Comparison of ENCODE assay signal across 8 cellular contexts in the genomic region with DNA sequence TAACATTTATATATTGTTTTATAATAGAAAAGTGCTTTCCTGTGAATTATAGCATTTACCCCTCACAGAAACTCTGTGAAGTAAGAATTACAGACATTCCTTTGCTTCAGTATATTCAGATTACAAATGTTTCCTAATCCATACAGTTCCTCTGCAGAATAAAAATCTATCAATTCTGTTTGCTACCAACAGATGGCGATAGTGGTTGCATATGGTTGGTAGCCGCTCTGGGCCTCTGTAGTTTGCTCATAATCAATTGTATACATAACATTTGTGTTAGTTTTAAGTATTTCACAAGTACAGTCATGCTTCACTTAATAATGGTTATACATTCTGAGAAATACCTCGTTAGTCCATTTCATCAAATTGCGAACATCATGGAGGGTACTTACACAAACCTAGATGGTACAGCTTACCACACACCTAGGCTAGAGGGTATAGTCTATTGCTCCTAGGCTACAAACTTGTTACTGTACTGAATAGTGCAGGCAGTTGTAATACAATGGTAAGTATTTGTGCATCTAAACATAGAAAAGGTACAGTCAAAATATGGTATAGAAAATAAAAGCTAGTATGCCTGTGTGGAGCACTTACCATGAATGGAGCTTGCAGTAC.
DNase-seq lines count a peak whose midpoint lies in the region; ATAC-seq, FAIRE-seq and TF ChIP-seq lines count a peak whose summit lies in the region.

No MANE protein-coding gene starts in this region.

- H3K4me1 ChIP-seq in K562 (replicated peaks in 1 of 2; ENCODE audit: control insufficient read depth in 2 of 2, insufficient read depth in 2 of 2, low read length in 2 of 2), result no peaks in the 10 kb centered on the region

- H4K20me1 ChIP-seq in K562 (replicated peaks; ENCODE audit: control insufficient read depth, insufficient read depth, low read length), result no peaks in the 10 kb centered on the region

- DNase-seq in NCI-H446 (lab: John Stamatoyannopoulos, UW), result peak; percentile 3 to 21
- no peak for DNase-seq in NCI-H446 treated with DMSO at 0.1 percent for 48 hours (lab: John Stamatoyannopoulos, UW)
- DNase-seq in LoVo (ENCODE audit: low spot score), result peak; percentile 23
- peak; percentile 13 to 23 (median 17) for DNase-seq in K562 (ENCODE audit: extremely low read depth in 1 of 4, low spot score in 3 of 4)
- DNase-seq in renal cortical epithelial cell (ENCODE audit: low read depth), result peak; percentile 13
- no peak for DNase-seq in stimulated activated CD4-positive, alpha-beta T cell treated with anti-CD3 and anti-CD28 coated beads, Interleukin-4, amount 100 ng/mL, for 4 hours
- no peak for DNase-seq in NCI-H2107 (lab: John Stamatoyannopoulos, UW)

- no peaks in the 10 kb centered on the region for H3K27me3 ChIP-seq in K562 (ENCODE audit: control insufficient read depth in 2 of 2, insufficient read depth in 2 of 2, low read length in 2 of 2)

- TF ChIP-seq POLR2A in K562 (conservative IDR thresholded peaks at IDR 0.05), result no peak

- H3K27ac ChIP-seq in K562 (ENCODE audit: extremely low read depth, low read depth, low read length), result no peak overlapping the region

- no peak overlapping the region for H2AFZ ChIP-seq in K562 (ENCODE audit: low read depth, low read length)

- FAIRE-seq in K562 (lab: Jason Lieb, UNC), result peak; percentile 76

- no peak overlapping the region for H3K4me3 ChIP-seq in K562

- H3K9ac ChIP-seq in K562 (ENCODE audit: insufficient read depth in 1 of 2, low read depth in 2 of 2, low read length in 2 of 2), result no peak overlapping the region

- BruUV-seq in K562 (replicated peaks; lab: Mats Ljungman, UMichigan), result no TSS peak

- 0% methylated on average over 4 of the region's 4 CpGs for WGBS in K562 (ENCODE audit: insufficient coverage, low coverage, missing lambda C conversion rate)

- H3K9me1 ChIP-seq in K562 (ENCODE audit: control insufficient read depth, insufficient read depth, low read length), result no peaks in the 10 kb centered on the region

- H3K4me2 ChIP-seq in K562 (ENCODE audit: insufficient read depth, low read length), result no peak overlapping the region

- H3K79me2 ChIP-seq in K562 (ENCODE audit: control insufficient read depth, insufficient read depth, low read length), result no peaks in the 10 kb centered on the region

- no peaks in the 10 kb centered on the region for H3K36me3 ChIP-seq in K562 (ENCODE audit: control insufficient read depth, insufficient read depth, low read length)

- TF ChIP-seq CTCF in K562 (IDR thresholded peaks at IDR 0.05 in 2 of 3, conservative IDR thresholded peaks at IDR 0.05 in 1 of 3; ENCODE audit: insufficient read depth in 2 of 3, low read depth in 1 of 3, low read length in 3 of 3), result peak; percentile 14 to 43 (median 39); a peak in 3 of 6 replicates

- in situ Hi-C loops in K562 (cut with MboI), result no loop called here

- CTCF ChIA-PET in K562 (lab: Yijun Ruan, JAX; ENCODE audit: low intra/inter-chr PET ratio), result no interaction called here

- no peak for TF ChIP-seq EP300 in K562 (IDR thresholded peaks at IDR 0.05; ENCODE audit: low read length)

- ATAC-seq in GM21576 (IDR thresholded peaks at IDR 0.05; ENCODE audit: unreplicated experiment) (peak; percentile 50), K562 (peak; percentile 64)

- intact Hi-C loops in K562 (cut with micrococcal nuclease), result no loop called here

- POLR2A ChIA-PET in K562 (lab: Yijun Ruan, JAX), result no interaction called here

- no peaks in the 10 kb centered on the region; the same call in 1 of the 2 replicates for H3K9me3 ChIP-seq in K562 (replicated peaks; ENCODE audit: control insufficient read depth, insufficient read depth, low read depth, low read length)

- peak in 1 of 2 experiments; percentile 40; a peak in 2 of 4 replicates for TF ChIP-seq RAD21 in K562 (CRISPR knock-in tag; conservative IDR thresholded peaks at IDR 0.05 in 1 of 2, IDR thresholded peaks at IDR 0.05 in 1 of 2)

TF ChIP-seq in K562, 482 proteins besides CTCF, POLR2A, EP300 and RAD21:
- TF ChIP-seq, protein P1, sequence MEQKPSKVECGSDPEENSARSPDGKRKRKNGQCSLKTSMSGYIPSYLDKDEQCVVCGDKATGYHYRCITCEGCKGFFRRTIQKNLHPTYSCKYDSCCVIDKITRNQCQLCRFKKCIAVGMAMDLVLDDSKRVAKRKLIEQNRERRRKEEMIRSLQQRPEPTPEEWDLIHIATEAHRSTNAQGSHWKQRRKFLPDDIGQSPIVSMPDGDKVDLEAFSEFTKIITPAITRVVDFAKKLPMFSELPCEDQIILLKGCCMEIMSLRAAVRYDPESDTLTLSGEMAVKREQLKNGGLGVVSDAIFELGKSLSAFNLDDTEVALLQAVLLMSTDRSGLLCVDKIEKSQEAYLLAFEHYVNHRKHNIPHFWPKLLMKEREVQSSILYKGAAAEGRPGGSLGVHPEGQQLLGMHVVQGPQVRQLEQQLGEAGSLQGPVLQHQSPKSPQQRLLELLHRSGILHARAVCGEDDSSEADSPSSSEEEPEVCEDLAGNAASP (IDR thresholded peaks at IDR 0.05), result no peak
- TF ChIP-seq NR2F6 (CRISPR knock-in tag; IDR thresholded peaks at IDR 0.05) (no peak), ZNF764 (CRISPR knock-in tag; IDR thresholded peaks at IDR 0.05; ENCODE audit: low read depth) (no peak), HDGF (IDR thresholded peaks at IDR 0.05) (no peak), SMC3 (conservative IDR thresholded peaks at IDR 0.05; ENCODE audit: insufficient read depth, low read depth, low read length) (0 out of 2 replicates have a peak, but pooled peaks have one; percentile 4)

Comparison
In these comparisons a context has a peak if more than half of its experiments do, and no peak if none do; other contexts are left out.
1. DNase-seq: peak in NCI-H446 (2 of 2), LoVo (single experiment), K562 (4 of 4) and renal cortical epithelial cell (single experiment); none in NCI-H446 treated with DMSO at 0.1 percent for 48 hours (single experiment), stimulated activated CD4-positive, alpha-beta T cell treated with anti-CD3 and anti-CD28 coated beads, Interleukin-4, amount 100 ng/mL, for 4 hours (0 of 2) and NCI-H2107 (single experiment).